ENCODE assay signal across 14 cellular contexts in genomic region chr7:22586101-22586805, GRCh38.
DNase-seq lines count a peak whose midpoint lies in the region; ATAC-seq and TF ChIP-seq lines count a peak whose summit lies in the region.
"Had no signal": no experiment of that assay in that cellular context is flagged by ENCODE, and none has a peak within 500 bp of the region (broad histone marks: within the 10 kb centered on the region; RNA-seq: fewer than 3 reads in every experiment).

No MANE protein-coding gene starts in this region.

- peak overlapping the region in 1 of 2 experiments; percentile 67 for H3K4ac ChIP-seq in mesenchymal stem cell (ENCODE audit: low read depth in 1 of 2, low read length in 2 of 2)

- peak overlapping the region; percentile 82 to 83 for H3K18ac ChIP-seq in mesenchymal stem cell (ENCODE audit: low read depth in 1 of 2, low read length in 2 of 2)

- H3K4me1 ChIP-seq in mesenchymal stem cell (ENCODE audit: control insufficient read depth, insufficient read depth, low read depth, low read length) (peaks cover 24% of the 10 kb centered on the region), mammary epithelial cell (ENCODE audit: insufficient read depth, low read length) (peaks cover 30% of the 10 kb centered on the region)

- H2BK5ac ChIP-seq in mesenchymal stem cell (ENCODE audit: low read depth, low read length, poor library complexity, severe bottlenecking), result peak overlapping the region; percentile 75

- no peaks in the 10 kb centered on the region for H3K9me3 Mint-ChIP-seq in activated T-helper 17 cell treated with anti-CD3 and anti-CD28 coated beads, Interleukin-2, amount 50 U/mL, for 72 hours
- H3K9me3 Mint-ChIP-seq: effector memory CD8-positive, alpha-beta T cell had no signal

- WGBS in mesenchymal stem cell, result 35% methylated on average over 4 of the region's 5 CpGs
- WGBS in mammary epithelial cell (ENCODE audit: low coverage, missing lambda C conversion rate), result 97% methylated on average over 5 of the region's 5 CpGs

- in situ Hi-C loops in mammary epithelial cell (cut with MboI; ENCODE audit: low sequenced_read_pairs in 2 of 2), result no loop called here

- no peak overlapping the region for H3K4me3 Mint-ChIP-seq in activated T-helper 17 cell treated with anti-CD3 and anti-CD28 coated beads, Interleukin-2, amount 50 U/mL, for 72 hours

- no peak overlapping the region for H3K4me2 ChIP-seq in mesenchymal stem cell (ENCODE audit: low read length, poor library complexity, severe bottlenecking)
- no peak overlapping the region for H3K4me2 ChIP-seq in mammary epithelial cell (ENCODE audit: insufficient read depth, low read depth, low read length)

- H2AFZ ChIP-seq in mesenchymal stem cell (ENCODE audit: low read depth, low read length) (no peak overlapping the region), mammary epithelial cell (ENCODE audit: low read depth, low read length) (no peak overlapping the region)

- CTCF ChIA-PET in mammary epithelial cell (lab: Charles Lee; ENCODE audit: low non-redundant PET), result interaction anchor here (0.6 kb wide), 1 partner anchor 21 kb away, joined by 4 read pairs; no protein-coding TSS in a partner anchor

- H2BK120ac ChIP-seq in mesenchymal stem cell (ENCODE audit: low read depth, low read length), result peak overlapping the region; percentile 52

- dilution Hi-C loops in mammary epithelial cell (cut with HindIII; ENCODE audit: low sequenced_read_pairs), result no loop called here

- H4K91ac ChIP-seq in mesenchymal stem cell (ENCODE audit: low read length), result peak overlapping the region; percentile 93

- no peak overlapping the region for H3K27ac Mint-ChIP-seq in activated T-helper 17 cell treated with anti-CD3 and anti-CD28 coated beads, Interleukin-2, amount 50 U/mL, for 72 hours

- no peak overlapping the region for H2BK15ac ChIP-seq in mesenchymal stem cell (ENCODE audit: low read depth, poor library complexity, severe bottlenecking)

- peaks cover 7% of the 10 kb centered on the region for H3K4me1 Mint-ChIP-seq in activated T-helper 17 cell treated with anti-CD3 and anti-CD28 coated beads, Interleukin-2, amount 50 U/mL, for 72 hours

- TF ChIP-seq CTCF in mammary epithelial cell (conservative IDR thresholded peaks at IDR 0.05 in 1 of 2, IDR thresholded peaks at IDR 0.05 in 1 of 2; ENCODE audit: extremely low read depth in 1 of 2, insufficient read depth in 1 of 2, low read depth in 1 of 2, low read length in 2 of 2), result no peak

- H3K36me3 ChIP-seq in mesenchymal stem cell (ENCODE audit: control insufficient read depth in 1 of 2, insufficient read depth in 2 of 2, low read depth in 1 of 2, low read length in 2 of 2) (no peaks in the 10 kb centered on the region), mammary epithelial cell (ENCODE audit: insufficient read depth, low read length) (no peaks in the 10 kb centered on the region)

- no peak overlapping the region for H3K4me3 ChIP-seq in mesenchymal stem cell (ENCODE audit: insufficient read depth in 1 of 2, low read depth in 1 of 2, low read length in 2 of 2)
- no peak overlapping the region for H3K4me3 ChIP-seq in mammary epithelial cell (replicated peaks in 1 of 3; ENCODE audit: insufficient read depth in 1 of 3, low read depth in 2 of 3, low read length in 3 of 3)

- BruUV-seq in mammary epithelial cell (replicated peaks; lab: Mats Ljungman, UMichigan), result no TSS peak

- DNase-seq in stimulated activated CD4-positive, alpha-beta T cell treated with anti-CD3 and anti-CD28 coated beads, Interleukin-4, amount 100 ng/mL, for 24 hours, result peak; percentile 7
- no peak for DNase-seq in stimulated activated CD4-positive, alpha-beta T cell treated with anti-CD3 and anti-CD28 coated beads, Interleukin-4, amount 100 ng/mL, for 1 hour
- peak; percentile 96 for DNase-seq in mesenchymal stem cell
- no peak for DNase-seq in GF-D8 (lab: John Stamatoyannopoulos, UW)
- DNase-seq in COLO668 (lab: John Stamatoyannopoulos, UW; ENCODE audit: unreplicated experiment), result no peak
- no peak for DNase-seq in mammary epithelial cell
- no peak for DNase-seq in cerebellum (ENCODE audit: low spot score)
- DNase-seq: DND-41; effector memory CD8-positive, alpha-beta T cell; NCI-H1105; NCI-H2227 treated with DMSO at 0.1 percent for 48 hours; posterior cingulate gyrus; stimulated activated CD4-positive, alpha-beta T cell treated with anti-CD3 and anti-CD28 coated beads, Interleukin-12 subunit alpha, Interleukin-12 subunit beta, amount 100 ng/mL, for 4 hours had no signal

- H3K9me3 ChIP-seq in mesenchymal stem cell (ENCODE audit: control insufficient read depth, low read length) (no peaks in the 10 kb centered on the region), mammary epithelial cell (replicated peaks; ENCODE audit: insufficient read depth, low read length) (no peaks in the 10 kb centered on the region)

- intact Hi-C loops in mammary epithelial cell (cut with micrococcal nuclease), result loop anchor here (2.0 kb wide), 1 partner anchor 25 kb away; no protein-coding TSS in a partner anchor

- ATAC-seq in activated T-helper 17 cell treated with anti-CD3 and anti-CD28 coated beads, Interleukin-2, amount 50 U/mL, for 72 hours (replicated peaks), result peak; percentile 52
- ATAC-seq: effector memory CD8-positive, alpha-beta T cell had no signal

- H3K9ac ChIP-seq in mesenchymal stem cell (ENCODE audit: low read length) (no peak overlapping the region), mammary epithelial cell (ENCODE audit: insufficient read depth, low read length) (no peak overlapping the region)

- peak overlapping the region; percentile 93 for H2AK5ac ChIP-seq in mesenchymal stem cell (ENCODE audit: low read length, severe bottlenecking)

- no peaks in the 10 kb centered on the region for H3K36me3 Mint-ChIP-seq in activated T-helper 17 cell treated with anti-CD3 and anti-CD28 coated beads, Interleukin-2, amount 50 U/mL, for 72 hours (ENCODE audit: low read depth)

- H3K27ac ChIP-seq in mesenchymal stem cell (ENCODE audit: low read length, poor library complexity, severe bottlenecking) (peak overlapping the region; percentile 79), mammary epithelial cell (ENCODE audit: insufficient read depth, low read depth, low read length) (no peak overlapping the region)

- no peak overlapping the region for H3K14ac ChIP-seq in mesenchymal stem cell (ENCODE audit: low read length in 2 of 2)

- no peaks in the 10 kb centered on the region for H4K20me1 ChIP-seq in mammary epithelial cell (ENCODE audit: insufficient read depth, low read length)

- no peaks in the 10 kb centered on the region for H3K79me2 ChIP-seq in mammary epithelial cell (ENCODE audit: insufficient read depth, low read length)

- peak overlapping the region; percentile 87 to 92 for H2BK12ac ChIP-seq in mesenchymal stem cell (ENCODE audit: low read length in 2 of 2)

- H3K27me3 ChIP-seq in mesenchymal stem cell (ENCODE audit: control insufficient read depth in 1 of 2, insufficient read depth in 1 of 2, low read length in 2 of 2), result no peaks in the 10 kb centered on the region
- H3K27me3 ChIP-seq in mammary epithelial cell (ENCODE audit: insufficient read depth, low read length), result no peaks in the 10 kb centered on the region

- H3K27me3 Mint-ChIP-seq in activated T-helper 17 cell treated with anti-CD3 and anti-CD28 coated beads, Interleukin-2, amount 50 U/mL, for 72 hours, result peaks cover 10% of the 10 kb centered on the region

- peaks cover 2% of the 10 kb centered on the region for H3K79me1 ChIP-seq in mesenchymal stem cell (replicated peaks; ENCODE audit: low read length, poor library complexity, severe bottlenecking)

- no peak overlapping the region for H3K23ac ChIP-seq in mesenchymal stem cell (ENCODE audit: low read length in 2 of 2)

- peak overlapping the region; percentile 79 for H4K8ac ChIP-seq in mesenchymal stem cell (ENCODE audit: low read length)

Comparison
In these comparisons a context has a peak if more than half of its experiments do, and no peak if none do; other contexts are left out.
1. DNase-seq: peak in stimulated activated CD4-positive, alpha-beta T cell treated with anti-CD3 and anti-CD28 coated beads, Interleukin-4, amount 100 ng/mL, for 24 hours (single experiment) and mesenchymal stem cell (single experiment); none in stimulated activated CD4-positive, alpha-beta T cell treated with anti-CD3 and anti-CD28 coated beads, Interleukin-4, amount 100 ng/mL, for 1 hour (single experiment), GF-D8 (single experiment), COLO668 (single experiment), mammary epithelial cell (single experiment) and cerebellum (single experiment).